In the genomic region with DNA sequence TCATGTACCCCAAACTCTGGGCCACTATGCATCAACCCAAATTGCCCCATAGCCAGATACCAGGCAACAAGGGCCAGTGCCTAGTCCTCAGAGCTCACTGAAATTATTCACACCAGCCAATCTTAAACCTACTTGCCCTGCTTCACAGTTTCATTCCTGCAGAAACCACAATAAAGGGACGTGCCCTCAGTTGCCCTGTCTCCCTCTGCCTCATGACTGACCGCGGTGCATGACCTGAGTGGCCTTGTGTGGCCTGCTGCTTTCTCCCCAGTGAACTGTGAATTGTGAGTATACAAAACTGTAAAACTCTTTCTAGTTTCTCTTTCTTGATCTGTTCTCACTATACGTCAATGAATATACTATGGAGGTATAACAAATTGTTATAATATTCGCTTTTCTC, we compare ENCODE assay signal across 26 cellular contexts.
"Had no signal": no experiment of that assay in that cellular context is flagged by ENCODE, and none has a peak within 500 bp of the region (broad histone marks: within the 10 kb centered on the region; RNA-seq: fewer than 3 reads in every experiment).

No MANE protein-coding gene starts in this region.

- H3K9me3 Mint-ChIP-seq: neural progenitor cell had no signal

- H3K36me3 Mint-ChIP-seq: activated naive CD4-positive, alpha-beta T cell treated with anti-CD3 and anti-CD28 coated beads, Interleukin-2, amount 50 U/mL, for 72 hours; naive thymus-derived CD4-positive, alpha-beta T cell; neural progenitor cell; T-cell had no signal

- H3K27me3 Mint-ChIP-seq: central memory CD8-positive, alpha-beta T cell; effector memory CD8-positive, alpha-beta T cell; naive thymus-derived CD4-positive, alpha-beta T cell; T-cell had no signal

- H3K27me3 ChIP-seq: ascending aorta, brain microvascular endothelial cell, dorsolateral prefrontal cortex, heart left ventricle, left lung, neural progenitor cell, upper lobe of left lung had no signal

- H3K27ac Mint-ChIP-seq: activated CD8-positive, alpha-beta T cell treated with anti-CD3 and anti-CD28 coated beads, Interleukin-2, amount 10 ng/mL, durations not matched to agents 7 days and 5 days; activated naive CD4-positive, alpha-beta T cell treated with anti-CD3 and anti-CD28 coated beads, Interleukin-2, amount 50 U/mL, for 72 hours; activated T-helper 1 cell treated with anti-CD3 and anti-CD28 coated beads, Interleukin-12 subunit alpha, Interleukin-12 subunit beta, Interleukin-2, Interleukin-4 antibody, amounts not matched to agents 30 ng/mL and 10 ng/mL and 1 ng/mL, durations not matched to agents 14 hours and 24 hours and 36 hours; effector memory CD8-positive, alpha-beta T cell; naive thymus-derived CD4-positive, alpha-beta T cell; neural progenitor cell; T-cell; T-helper 2 cell treated with Interferon-gamma antibody and Interleukin-4, amounts not matched to agents 5 μg/mL and 100 μg/mL, for 36 hours had no signal

- H3K4me3 ChIP-seq: ascending aorta, dorsolateral prefrontal cortex, heart left ventricle, left lung, lung, neural progenitor cell, thoracic aorta, upper lobe of left lung had no signal

- DNase-seq: activated CD4-positive, alpha-beta T cell treated with anti-CD3 and anti-CD28 coated beads, Interleukin-2, amount 50 U/mL, for 1 hour; activated CD4-positive, CD25-positive, alpha-beta regulatory T cell treated with anti-CD3 and anti-CD28 coated beads, Interleukin-2, amount 50 U/mL, for 72 hours; activated CD8-positive, alpha-beta T cell treated with anti-CD3 and anti-CD28 coated beads, Interleukin-2, amount 10 ng/mL, durations not matched to agents 7 days and 5 days; activated gamma-delta T cell; brain microvascular endothelial cell; dorsolateral prefrontal cortex; effector memory CD8-positive, alpha-beta T cell; heart left ventricle; islet precursor cell; left lung; naive thymus-derived CD4-positive, alpha-beta T cell; retina; stimulated activated CD4-positive, alpha-beta T cell treated with anti-CD3 and anti-CD28 coated beads, Interleukin-4, amount 100 ng/mL, for 24 hours; stimulated activated naive CD4-positive, alpha-beta T cell treated with Interleukin-2 at 50 U/mL for 16 hours; T-cell; upper lobe of left lung had no signal

- H3K4me3 Mint-ChIP-seq: activated CD8-positive, alpha-beta T cell treated with anti-CD3 and anti-CD28 coated beads, Interleukin-2, amount 10 ng/mL, durations not matched to agents 7 days and 5 days; activated T-helper 1 cell treated with anti-CD3 and anti-CD28 coated beads, Interleukin-12 subunit alpha, Interleukin-12 subunit beta, Interleukin-2, Interleukin-4 antibody, amounts not matched to agents 30 ng/mL and 10 ng/mL and 1 ng/mL, durations not matched to agents 14 hours and 24 hours and 36 hours; central memory CD8-positive, alpha-beta T cell; effector memory CD8-positive, alpha-beta T cell; naive thymus-derived CD4-positive, alpha-beta T cell; neural progenitor cell; T-cell; T-helper 2 cell treated with Interferon-gamma antibody and Interleukin-4, amounts not matched to agents 5 μg/mL and 100 μg/mL, for 36 hours had no signal

- H3K27ac ChIP-seq: ascending aorta, brain microvascular endothelial cell, dorsolateral prefrontal cortex, epithelial cell of prostate, heart left ventricle, left lung, neural progenitor cell, thoracic aorta, upper lobe of left lung, VCaP had no signal

- ATAC-seq: activated CD8-positive, alpha-beta T cell treated with anti-CD3 and anti-CD28 coated beads, Interleukin-2, amount 10 ng/mL, durations not matched to agents 7 days and 5 days; activated naive CD4-positive, alpha-beta T cell treated with anti-CD3 and anti-CD28 coated beads, Interleukin-2, amount 50 U/mL, for 72 hours; effector memory CD8-positive, alpha-beta T cell; heart left ventricle; left lung; naive thymus-derived CD4-positive, alpha-beta T cell; T-cell had no signal

- H3K36me3 ChIP-seq: ascending aorta, brain microvascular endothelial cell, heart left ventricle, left lung, neural progenitor cell, thoracic aorta, upper lobe of left lung had no signal

- H3K4me1 Mint-ChIP-seq: central memory CD8-positive, alpha-beta T cell; naive thymus-derived CD4-positive, alpha-beta T cell; neural progenitor cell; T-cell had no signal
